22 cellular contexts compared by ENCODE assay signal in the genomic region with DNA sequence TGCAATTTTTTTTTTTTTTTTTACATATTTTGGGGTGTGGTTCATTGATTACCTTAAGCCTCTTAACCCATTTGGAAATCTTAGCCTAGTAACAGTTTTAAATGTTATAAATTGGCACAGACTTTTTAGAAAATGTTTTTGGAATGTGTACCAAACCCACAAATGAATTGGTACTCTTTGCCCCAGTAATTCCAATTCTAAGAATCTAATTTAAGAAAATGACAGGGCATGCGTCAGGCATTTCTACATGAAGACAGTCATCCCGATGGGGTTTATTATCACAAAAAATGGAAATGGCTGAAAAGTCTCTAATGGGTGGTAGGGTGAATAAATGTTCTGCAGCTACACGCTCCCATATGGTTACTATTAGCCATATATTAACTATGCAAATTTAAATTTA. TPM values are rescaled to one million over a fixed set of nuclear protein-coding genes. Genes with fewer than 3 reads are reported as not detected.
"Had no signal": no experiment of that assay in that cellular context is flagged by ENCODE, and none has a peak within 500 bp of the region (broad histone marks: within the 10 kb centered on the region; RNA-seq: fewer than 3 reads in every experiment).

No MANE protein-coding gene starts in this region.

- H3K9me3 ChIP-seq: esophagus muscularis mucosa, pancreas, tibial artery, upper lobe of left lung, uterus had no signal

- H3K27ac ChIP-seq: epithelial cell of prostate, foreskin keratinocyte, pancreas, tibial artery, upper lobe of left lung, uterus had no signal

- H3K27me3 ChIP-seq: esophagus muscularis mucosa, foreskin keratinocyte, pancreas, tibial artery, upper lobe of left lung, uterus had no signal

- H3K4me3 ChIP-seq: esophagus muscularis mucosa, lung, pancreas, smooth muscle cell, tibial artery, upper lobe of left lung, uterus had no signal

- DNase-seq: cortex of kidney; effector memory CD8-positive, alpha-beta T cell; foreskin keratinocyte; left colon; left ventricle myocardium superior; mesenchymal stem cell; midbrain; naive B cell; occipital lobe; pancreas; right cardiac atrium; stimulated activated CD4-positive, alpha-beta T cell treated with anti-CD3 and anti-CD28 coated beads, Interleukin-4, amount 100 ng/mL, for 1 hour; stimulated activated CD8-positive, alpha-beta memory T cell treated with anti-CD3 and anti-CD28 coated beads, Interleukin-4, amount 100 ng/mL, for 48 hours; stimulated activated naive CD8-positive, alpha-beta T cell treated with anti-CD3 and anti-CD28 coated beads, Interleukin-15, Interleukin-2, amounts not matched to agents 100 U/mL and 50 U/mL, for 24 hours; tibial artery; upper lobe of left lung; uterus had no signal

- H3K4me1 ChIP-seq: foreskin keratinocyte, pancreas, upper lobe of left lung, uterus had no signal

- H3K36me3 ChIP-seq: pancreas, upper lobe of left lung, uterus had no signal

- ATAC-seq: effector memory CD8-positive, alpha-beta T cell; foreskin keratinocyte; left colon; left ventricle myocardium superior; pancreas; right cardiac atrium; stimulated activated effector memory CD8-positive, alpha-beta T cell treated with anti-CD3 and anti-CD28 coated beads, Interleukin-12 subunit alpha, Interleukin-12 subunit beta, amount 100 ng/mL, for 72 hours; stimulated activated naive CD8-positive, alpha-beta T cell treated with anti-CD3 and anti-CD28 coated beads, Interleukin-15, Interleukin-2, amounts not matched to agents 100 U/mL and 50 U/mL, for 24 hours had no signal

- H3K4me2 ChIP-seq: smooth muscle cell had no signal

RNA-seq across cellular contexts. Expression of a gene that starts 54.9 kb away (rescaled TPM):
- total RNA-seq: foreskin keratinocyte had no signal
- polyA plus RNA-seq: foreskin keratinocyte had no signal
